In the genomic region with DNA sequence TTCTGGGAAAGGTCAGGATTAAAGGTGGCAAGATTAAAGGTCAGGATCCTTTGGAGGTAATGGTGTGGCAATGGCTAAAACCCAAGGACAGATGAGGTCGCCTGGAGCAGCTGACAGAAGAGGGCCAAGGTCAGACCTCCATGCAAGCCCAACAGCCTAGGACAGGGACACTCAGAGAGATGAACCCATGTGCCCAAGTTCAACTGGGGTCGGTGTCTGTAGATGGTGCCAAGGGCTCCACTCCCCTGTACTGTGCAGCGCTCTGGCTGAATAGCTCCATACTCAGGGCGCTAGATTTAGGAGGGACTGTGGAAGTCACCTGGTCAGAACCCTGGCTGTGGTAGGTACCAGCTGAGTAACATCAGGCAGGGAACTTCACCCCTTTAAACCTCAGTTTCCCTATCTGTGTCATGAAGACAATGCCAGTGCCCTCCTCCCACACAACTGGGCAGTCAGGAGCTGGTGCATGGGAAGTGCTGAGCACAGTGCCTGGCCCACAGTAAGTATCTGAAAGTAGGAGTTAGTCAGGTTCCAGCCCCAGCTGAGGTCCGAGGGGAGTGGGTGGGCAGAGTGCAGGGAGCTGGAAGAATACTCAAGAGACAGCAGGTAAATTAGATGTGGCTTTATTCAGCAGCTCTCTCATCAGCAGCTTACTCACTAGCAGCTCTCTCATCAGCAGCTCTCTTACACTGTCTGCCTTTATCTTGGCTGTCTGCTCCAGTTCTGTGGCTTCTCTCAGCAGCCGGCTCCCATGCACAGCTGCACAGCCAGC, we compare ENCODE assay signal across 13 cellular contexts.
DNase-seq lines count a peak whose midpoint lies in the region; ATAC-seq and TF ChIP-seq lines count a peak whose summit lies in the region.
"Had no signal": no experiment of that assay in that cellular context is flagged by ENCODE, and none has a peak within 500 bp of the region (broad histone marks: within the 10 kb centered on the region; RNA-seq: fewer than 3 reads in every experiment).

No MANE protein-coding gene starts in this region.

- H3K4me2 ChIP-seq in BLaER1 treated with 17β-estradiol and CSF1 and Interleukin-3, amounts not matched to agents 10 nM and 100 nM, result peak overlapping the region in 8 of 11 experiments; percentile 24 to 85 (median 58); a peak in 15 of 22 replicates

- no peaks in the 10 kb centered on the region for H3K36me3 ChIP-seq in BLaER1 treated with 17β-estradiol and CSF1 and Interleukin-3, amounts not matched to agents 10 nM and 100 nM

- H3K9ac ChIP-seq in BLaER1 treated with 17β-estradiol and CSF1 and Interleukin-3, amounts not matched to agents 10 nM and 100 nM, result no peak overlapping the region

- ATAC-seq in activated CD8-positive, alpha-beta T cell treated with anti-CD3 and anti-CD28 coated beads, Interleukin-2, amount 10 ng/mL, durations not matched to agents 7 days and 5 days, result no peak
- no peak for ATAC-seq in activated CD8-positive, alpha-beta T cell treated with anti-CD3 and anti-CD28 coated beads for 36 hours
- peak; percentile 31 for ATAC-seq in stimulated activated memory B cell treated with anti-CD40 and anti-IgM and Interleukin-4, amounts not matched to agents 10 μg/mL and 1 μg/mL and 100 μg/mL, for 72 hours
- ATAC-seq: HCT116 had no signal

- no peak overlapping the region for H3K4me3 ChIP-seq in BLaER1 treated with 17β-estradiol and CSF1 and Interleukin-3, amounts not matched to agents 10 nM and 100 nM
- no peak overlapping the region for H3K4me3 ChIP-seq in coronary artery

- H3K27me3 ChIP-seq in BLaER1 treated with 17β-estradiol and CSF1 and Interleukin-3, amounts not matched to agents 10 nM and 100 nM, result no peaks in the 10 kb centered on the region

- DNase-seq in activated CD8-positive, alpha-beta T cell treated with anti-CD3 and anti-CD28 coated beads, Interleukin-2, amount 10 ng/mL, durations not matched to agents 7 days and 5 days, result peak; percentile 8
- DNase-seq in activated CD8-positive, alpha-beta T cell treated with anti-CD3 and anti-CD28 coated beads for 36 hours, result no peak
- DNase-seq in coronary artery (ENCODE audit: low spot score), result peak; percentile 46
- DNase-seq in erythroblast (lab: John Stamatoyannopoulos, UW), result no peak
- no peak for DNase-seq in CD14-positive monocyte (ENCODE audit: low spot score)
- no peak for DNase-seq in activated T-helper 2 cell treated with anti-CD3 and anti-CD28 coated beads, Interferon-gamma antibody, Interleukin-2, Interleukin-4, amounts not matched to agents 10 μg/mL and 5 μg/mL and 100 μg/mL, durations not matched to agents 14 hours and 24 hours and 36 hours (ENCODE audit: low spot score)
- DNase-seq: 8988T, DMS79 treated with DMSO at 0.1 percent for 48 hours, Karpas-422, NCI-H510A treated with DMSO at 0.1 percent for 48 hours had no signal

- no peak overlapping the region for H3K27ac Mint-ChIP-seq in activated CD8-positive, alpha-beta T cell treated with anti-CD3 and anti-CD28 coated beads, Interleukin-2, amount 10 ng/mL, durations not matched to agents 7 days and 5 days
- H3K27ac Mint-ChIP-seq in activated CD8-positive, alpha-beta T cell treated with anti-CD3 and anti-CD28 coated beads for 36 hours, result no peak overlapping the region
- no peak overlapping the region for H3K27ac Mint-ChIP-seq in stimulated activated memory B cell treated with anti-CD40 and anti-IgM and Interleukin-4, amounts not matched to agents 10 μg/mL and 1 μg/mL and 100 μg/mL, for 72 hours
- no peak overlapping the region for H3K27ac Mint-ChIP-seq in CD14-positive monocyte
- no peak overlapping the region for H3K27ac Mint-ChIP-seq in activated T-helper 2 cell treated with anti-CD3 and anti-CD28 coated beads, Interferon-gamma antibody, Interleukin-2, Interleukin-4, amounts not matched to agents 10 μg/mL and 5 μg/mL and 100 μg/mL, durations not matched to agents 14 hours and 24 hours and 36 hours

- H3K9me3 Mint-ChIP-seq in activated CD8-positive, alpha-beta T cell treated with anti-CD3 and anti-CD28 coated beads, Interleukin-2, amount 10 ng/mL, durations not matched to agents 7 days and 5 days (ENCODE audit: insufficient read depth), result peaks cover 8% of the 10 kb centered on the region
- H3K9me3 Mint-ChIP-seq in activated CD8-positive, alpha-beta T cell treated with anti-CD3 and anti-CD28 coated beads for 36 hours, result peaks cover 7% of the 10 kb centered on the region
- peaks cover 16% of the 10 kb centered on the region for H3K9me3 Mint-ChIP-seq in stimulated activated memory B cell treated with anti-CD40 and anti-IgM and Interleukin-4, amounts not matched to agents 10 μg/mL and 1 μg/mL and 100 μg/mL, for 72 hours
- H3K9me3 Mint-ChIP-seq in CD14-positive monocyte, result peaks cover 2 to 31% (median 11%) of the 10 kb centered on the region in 7 donors
- no peaks in the 10 kb centered on the region for H3K9me3 Mint-ChIP-seq in activated T-helper 2 cell treated with anti-CD3 and anti-CD28 coated beads, Interferon-gamma antibody, Interleukin-2, Interleukin-4, amounts not matched to agents 10 μg/mL and 5 μg/mL and 100 μg/mL, durations not matched to agents 14 hours and 24 hours and 36 hours

- no peaks in the 10 kb centered on the region for H3K4me1 Mint-ChIP-seq in activated CD8-positive, alpha-beta T cell treated with anti-CD3 and anti-CD28 coated beads, Interleukin-2, amount 10 ng/mL, durations not matched to agents 7 days and 5 days (ENCODE audit: low read depth)
- no peaks in the 10 kb centered on the region for H3K4me1 Mint-ChIP-seq in activated CD8-positive, alpha-beta T cell treated with anti-CD3 and anti-CD28 coated beads for 36 hours (ENCODE audit: low read depth)
- H3K4me1 Mint-ChIP-seq in stimulated activated memory B cell treated with anti-CD40 and anti-IgM and Interleukin-4, amounts not matched to agents 10 μg/mL and 1 μg/mL and 100 μg/mL, for 72 hours, result no peaks in the 10 kb centered on the region
- no peaks in the 10 kb centered on the region for H3K4me1 Mint-ChIP-seq in CD14-positive monocyte
- no peaks in the 10 kb centered on the region for H3K4me1 Mint-ChIP-seq in activated T-helper 2 cell treated with anti-CD3 and anti-CD28 coated beads, Interferon-gamma antibody, Interleukin-2, Interleukin-4, amounts not matched to agents 10 μg/mL and 5 μg/mL and 100 μg/mL, durations not matched to agents 14 hours and 24 hours and 36 hours (ENCODE audit: low read depth)

- intact Hi-C loops in activated CD8-positive, alpha-beta T cell treated with anti-CD3 and anti-CD28 coated beads for 36 hours (cut with micrococcal nuclease), result no loop called here
- intact Hi-C loops in CD14-positive monocyte (cut with micrococcal nuclease), result no loop called here
- intact Hi-C loops in activated T-helper 2 cell treated with anti-CD3 and anti-CD28 coated beads, Interferon-gamma antibody, Interleukin-2, Interleukin-4, amounts not matched to agents 10 μg/mL and 5 μg/mL and 100 μg/mL, durations not matched to agents 14 hours and 24 hours and 36 hours (cut with micrococcal nuclease), result no loop called here

- H4K20me1 ChIP-seq in BLaER1 treated with 17β-estradiol and CSF1 and Interleukin-3, amounts not matched to agents 10 nM and 100 nM, result no peaks in the 10 kb centered on the region

- POLR2A ChIA-PET in activated CD8-positive, alpha-beta T cell treated with anti-CD3 and anti-CD28 coated beads, Interleukin-2, amount 10 ng/mL, durations not matched to agents 7 days and 5 days (lab: Charles Lee), result no interaction called here
- POLR2A ChIA-PET in activated CD8-positive, alpha-beta T cell treated with anti-CD3 and anti-CD28 coated beads for 36 hours (lab: Charles Lee), result no interaction called here

- H3K4me1 ChIP-seq in BLaER1 treated with 17β-estradiol and CSF1 and Interleukin-3, amounts not matched to agents 10 nM and 100 nM, result peaks cover 11 to 63% (median 53%) of the 10 kb centered on the region in 10 experiments; a peak in 19 of 20 replicates

- peaks cover 8 to 14% (median 12%) of the 10 kb centered on the region in 11 experiments; a peak in 21 of 22 replicates for H3K9me3 ChIP-seq in BLaER1 treated with 17β-estradiol and CSF1 and Interleukin-3, amounts not matched to agents 10 nM and 100 nM (replicated peaks in 1 of 11)

- CTCF ChIA-PET in activated CD8-positive, alpha-beta T cell treated with anti-CD3 and anti-CD28 coated beads, Interleukin-2, amount 10 ng/mL, durations not matched to agents 7 days and 5 days (lab: Charles Lee), result no interaction called here
- CTCF ChIA-PET in activated CD8-positive, alpha-beta T cell treated with anti-CD3 and anti-CD28 coated beads for 36 hours (lab: Charles Lee), result no interaction called here

- no peak for TF ChIP-seq CTCF in activated CD8-positive, alpha-beta T cell treated with anti-CD3 and anti-CD28 coated beads for 36 hours (IDR thresholded peaks at IDR 0.05)
- TF ChIP-seq CTCF in coronary artery (IDR thresholded peaks at IDR 0.05) (no peak), CD14-positive monocyte (IDR thresholded peaks at IDR 0.05) (no peak)

- no peaks in the 10 kb centered on the region for H3K36me3 Mint-ChIP-seq in activated CD8-positive, alpha-beta T cell treated with anti-CD3 and anti-CD28 coated beads, Interleukin-2, amount 10 ng/mL, durations not matched to agents 7 days and 5 days (ENCODE audit: low read depth)
- H3K36me3 Mint-ChIP-seq in activated CD8-positive, alpha-beta T cell treated with anti-CD3 and anti-CD28 coated beads for 36 hours (ENCODE audit: low read depth), result no peaks in the 10 kb centered on the region
- H3K36me3 Mint-ChIP-seq in stimulated activated memory B cell treated with anti-CD40 and anti-IgM and Interleukin-4, amounts not matched to agents 10 μg/mL and 1 μg/mL and 100 μg/mL, for 72 hours, result no peaks in the 10 kb centered on the region
- H3K36me3 Mint-ChIP-seq in CD14-positive monocyte, result no peaks in the 10 kb centered on the region
- H3K36me3 Mint-ChIP-seq in activated T-helper 2 cell treated with anti-CD3 and anti-CD28 coated beads, Interferon-gamma antibody, Interleukin-2, Interleukin-4, amounts not matched to agents 10 μg/mL and 5 μg/mL and 100 μg/mL, durations not matched to agents 14 hours and 24 hours and 36 hours (ENCODE audit: low read depth), result no peaks in the 10 kb centered on the region

- TF ChIP-seq POLR2A in erythroblast (IDR thresholded peaks at IDR 0.05; ENCODE audit: low read length), result no peak

- no peaks in the 10 kb centered on the region for H3K27me3 Mint-ChIP-seq in activated CD8-positive, alpha-beta T cell treated with anti-CD3 and anti-CD28 coated beads, Interleukin-2, amount 10 ng/mL, durations not matched to agents 7 days and 5 days (ENCODE audit: low read depth)
- H3K27me3 Mint-ChIP-seq in activated CD8-positive, alpha-beta T cell treated with anti-CD3 and anti-CD28 coated beads for 36 hours, result no peaks in the 10 kb centered on the region
- H3K27me3 Mint-ChIP-seq in stimulated activated memory B cell treated with anti-CD40 and anti-IgM and Interleukin-4, amounts not matched to agents 10 μg/mL and 1 μg/mL and 100 μg/mL, for 72 hours, result no peaks in the 10 kb centered on the region
- H3K27me3 Mint-ChIP-seq in CD14-positive monocyte (ENCODE audit: low read depth in 3 of 3), result peaks cover 1 to 5% (median 2%) of the 10 kb centered on the region in 3 donors
- H3K27me3 Mint-ChIP-seq in activated T-helper 2 cell treated with anti-CD3 and anti-CD28 coated beads, Interferon-gamma antibody, Interleukin-2, Interleukin-4, amounts not matched to agents 10 μg/mL and 5 μg/mL and 100 μg/mL, durations not matched to agents 14 hours and 24 hours and 36 hours (ENCODE audit: low read depth), result no peaks in the 10 kb centered on the region

- no peak overlapping the region for H3K4me3 Mint-ChIP-seq in activated CD8-positive, alpha-beta T cell treated with anti-CD3 and anti-CD28 coated beads, Interleukin-2, amount 10 ng/mL, durations not matched to agents 7 days and 5 days
- H3K4me3 Mint-ChIP-seq in activated CD8-positive, alpha-beta T cell treated with anti-CD3 and anti-CD28 coated beads for 36 hours, result no peak overlapping the region
- no peak overlapping the region for H3K4me3 Mint-ChIP-seq in stimulated activated memory B cell treated with anti-CD40 and anti-IgM and Interleukin-4, amounts not matched to agents 10 μg/mL and 1 μg/mL and 100 μg/mL, for 72 hours
- H3K4me3 Mint-ChIP-seq in CD14-positive monocyte, result no peak overlapping the region
- no peak overlapping the region for H3K4me3 Mint-ChIP-seq in activated T-helper 2 cell treated with anti-CD3 and anti-CD28 coated beads, Interferon-gamma antibody, Interleukin-2, Interleukin-4, amounts not matched to agents 10 μg/mL and 5 μg/mL and 100 μg/mL, durations not matched to agents 14 hours and 24 hours and 36 hours (ENCODE audit: low read depth)

- H3K27ac ChIP-seq in BLaER1 treated with 17β-estradiol and CSF1 and Interleukin-3, amounts not matched to agents 10 nM and 100 nM, result no peak overlapping the region
- no peak overlapping the region for H3K27ac ChIP-seq in coronary artery

Comparison
In these comparisons a context has a peak if more than half of its experiments do, and no peak if none do; other contexts are left out.
1. DNase-seq: peak in activated CD8-positive, alpha-beta T cell treated with anti-CD3 and anti-CD28 coated beads, Interleukin-2, amount 10 ng/mL, durations not matched to agents 7 days and 5 days (single experiment) and coronary artery (single experiment); none in activated CD8-positive, alpha-beta T cell treated with anti-CD3 and anti-CD28 coated beads for 36 hours (single experiment), erythroblast (0 of 2), CD14-positive monocyte (single experiment) and activated T-helper 2 cell treated with anti-CD3 and anti-CD28 coated beads, Interferon-gamma antibody, Interleukin-2, Interleukin-4, amounts not matched to agents 10 μg/mL and 5 μg/mL and 100 μg/mL, durations not matched to agents 14 hours and 24 hours and 36 hours (single experiment).